ENCODE assay signal across 8 cellular contexts in the genomic region with DNA sequence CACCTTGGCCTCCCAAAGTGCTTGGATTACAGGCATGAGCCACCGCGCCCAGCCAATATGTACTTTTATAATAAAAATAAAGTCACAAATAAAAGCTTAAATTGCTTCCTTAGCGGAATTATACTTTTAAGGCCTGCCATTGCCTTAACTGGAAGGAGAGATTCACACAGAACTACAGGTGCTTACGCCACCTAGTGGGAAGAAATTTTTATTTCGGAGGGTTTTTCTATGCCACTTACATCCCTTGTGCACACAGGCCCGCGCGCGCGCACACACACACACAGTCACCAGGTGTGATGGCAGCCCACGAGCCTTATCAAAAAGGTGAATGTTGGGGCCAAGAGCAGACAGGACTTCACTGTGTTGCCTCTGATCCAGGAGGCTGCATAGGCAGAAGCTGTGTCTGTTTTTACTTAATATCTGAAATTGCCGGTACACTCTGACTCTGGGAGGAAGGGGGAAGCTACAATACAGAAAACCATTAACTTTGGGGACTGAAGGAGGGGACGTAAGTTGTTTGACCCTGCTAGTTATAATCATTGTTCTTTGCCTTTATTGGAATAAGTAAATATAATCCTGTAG.
DNase-seq lines count a peak whose midpoint lies in the region; ATAC-seq and TF ChIP-seq lines count a peak whose summit lies in the region.

No MANE protein-coding gene starts in this region.

- H3K9me3 ChIP-seq in CD4-positive, alpha-beta memory T cell (ENCODE audit: control insufficient read depth in 1 of 2, low read length in 2 of 2): no peaks in the 10 kb centered on the region
- no peaks in the 10 kb centered on the region for H3K9me3 ChIP-seq in adipocyte (ENCODE audit: control insufficient read depth, low read length)
- H3K9me3 ChIP-seq in left ventricle myocardium inferior (replicated peaks): no peaks in the 10 kb centered on the region

- peak; percentile 68 for TF ChIP-seq CTCF in left ventricle myocardium inferior (IDR thresholded peaks at IDR 0.05; ENCODE audit: borderline replicate concordance)

- no peak overlapping the region for H3K9ac ChIP-seq in adipocyte (ENCODE audit: low read length)

- peaks cover 0 to 4% (median 2%) of the 10 kb centered on the region in 4 donors for H3K4me1 Mint-ChIP-seq in CD4-positive, alpha-beta memory T cell

- no peak overlapping the region for H3K4me3 ChIP-seq in CD4-positive, alpha-beta memory T cell (ENCODE audit: low read length in 2 of 2)
- H3K4me3 ChIP-seq in adipocyte (ENCODE audit: low read length) (no peak overlapping the region), left ventricle myocardium inferior (no peak overlapping the region)

- peaks cover 0 to 1% of the 10 kb centered on the region in 2 donors for H3K27me3 Mint-ChIP-seq in CD4-positive, alpha-beta memory T cell

- no peak for ATAC-seq in HG02763 (IDR thresholded peaks at IDR 0.05; ENCODE audit: unreplicated experiment)

- no peaks in the 10 kb centered on the region for H3K4me1 ChIP-seq in CD4-positive, alpha-beta memory T cell (ENCODE audit: insufficient read depth, low read length)
- H3K4me1 ChIP-seq in adipocyte (ENCODE audit: control insufficient read depth, insufficient read depth, low read length) (peaks cover 7% of the 10 kb centered on the region), left ventricle myocardium inferior (peaks cover 9% of the 10 kb centered on the region)

- no peak overlapping the region for H3K27ac ChIP-seq in CD4-positive, alpha-beta memory T cell (ENCODE audit: low read depth, low read length)
- H3K27ac ChIP-seq in left ventricle myocardium inferior (replicated peaks): peak overlapping the region; percentile 75

- intact Hi-C loops in CD4-positive, alpha-beta memory T cell (cut with micrococcal nuclease): loop anchor here (2.0 to 10.0 kb wide), 3 partner anchors 582 to 1445 kb away; no protein-coding TSS in a partner anchor
- intact Hi-C loops in left ventricle myocardium inferior (cut with micrococcal nuclease): loop anchor here (5.0 kb wide), 1 partner anchor 385 kb away; no protein-coding TSS in a partner anchor

- no peaks in the 10 kb centered on the region for H3K36me3 Mint-ChIP-seq in CD4-positive, alpha-beta memory T cell

- H3K27ac Mint-ChIP-seq in CD4-positive, alpha-beta memory T cell: no peak overlapping the region

- H3K27me3 ChIP-seq in CD4-positive, alpha-beta memory T cell (ENCODE audit: insufficient read depth, low read length): no peaks in the 10 kb centered on the region
- H3K27me3 ChIP-seq in adipocyte (replicated peaks; ENCODE audit: control insufficient read depth, insufficient read depth, low read length) (no peaks in the 10 kb centered on the region), left ventricle myocardium inferior (ENCODE audit: low read depth) (no peaks in the 10 kb centered on the region)

- peak; percentile 14 to 51 (median 17) for DNase-seq in CD4-positive, alpha-beta memory T cell
- DNase-seq in HEK293T (ENCODE audit: extremely low spot score) (peak; percentile 45), NCI-H526 (lab: John Stamatoyannopoulos, UW) (peak; percentile 20 to 70), adipocyte (ENCODE audit: low read depth) (peak; percentile 67), left ventricle myocardium inferior (no peak), pulmonary artery endothelial cell (ENCODE audit: low read depth, low spot score) (peak; percentile 7), mesenteric fat pad (ENCODE audit: low spot score) (no peak)

- H3K4me3 Mint-ChIP-seq in CD4-positive, alpha-beta memory T cell: no peak overlapping the region

- CTCF ChIA-PET in CD4-positive, alpha-beta memory T cell (lab: Charles Lee; ENCODE audit: partially characterized antibody): interaction anchor here (0.8 to 2.3 kb wide), 8 partner anchors 8 to 1323 kb away, joined by 3 to 16 read pairs (median 4); no protein-coding TSS in a partner anchor
- CTCF ChIA-PET in HEK293T (lab: Yijun Ruan, JAX): interaction anchor here (0.5 to 1.8 kb wide), 9 partner anchors 12 to 841 kb away, joined by 3 to 6 read pairs (median 4); no protein-coding TSS in a partner anchor

- POLR2A ChIA-PET in CD4-positive, alpha-beta memory T cell (lab: Charles Lee; ENCODE audit: partially characterized antibody): no interaction called here
- POLR2A ChIA-PET in HEK293T (lab: Yijun Ruan, JAX): no interaction called here

- no peaks in the 10 kb centered on the region for H3K9me3 Mint-ChIP-seq in CD4-positive, alpha-beta memory T cell

- H3K36me3 ChIP-seq in CD4-positive, alpha-beta memory T cell (ENCODE audit: insufficient read depth, low read length): no peaks in the 10 kb centered on the region
- H3K36me3 ChIP-seq in adipocyte (ENCODE audit: control insufficient read depth, insufficient read depth, low read length, severe bottlenecking) (no peaks in the 10 kb centered on the region), left ventricle myocardium inferior (no peaks in the 10 kb centered on the region)

TF ChIP-seq in HEK293T, 16 proteins besides CTCF, POLR2A, EP300 and RAD21:
- TF ChIP-seq NFRKB (IDR thresholded peaks at IDR 0.05) (no peak), SUZ12 (IDR thresholded peaks at IDR 0.05) (no peak), ARNT (IDR thresholded peaks at IDR 0.05) (no peak), FOXA1 (IDR thresholded peaks at IDR 0.05) (no peak), L3MBTL2 (conservative IDR thresholded peaks at IDR 0.05) (no peak), ELF4 (IDR thresholded peaks at IDR 0.05) (no peak), FOXK2 (IDR thresholded peaks at IDR 0.05) (no peak), BHLHE40 (IDR thresholded peaks at IDR 0.05; ENCODE audit: borderline replicate concordance) (no peak)

Comparison
In these comparisons a context has a peak if more than half of its experiments do, and no peak if none do; other contexts are left out.
1. DNase-seq: peak in CD4-positive, alpha-beta memory T cell (5 of 5), HEK293T (single experiment), NCI-H526 (2 of 2), adipocyte (single experiment) and pulmonary artery endothelial cell (single experiment); none in left ventricle myocardium inferior (single experiment) and mesenteric fat pad (single experiment).